In genomic region chr6:169622618-169623017, GRCh38 we compare ENCODE assay signal across 26 cellular contexts.
A peak's percentile ranks its signal among the peaks of the same experiment; 100 is the strongest.
DNase-seq lines count a peak whose midpoint lies in the region; ATAC-seq and TF ChIP-seq lines count a peak whose summit lies in the region.
"Had no signal": no experiment of that assay in that cellular context is flagged by ENCODE, and none has a peak within 500 bp of the region (broad histone marks: within the 10 kb centered on the region; RNA-seq: fewer than 3 reads in every experiment).

No MANE protein-coding gene starts in this region.

- no peak overlapping the region for H4K8ac ChIP-seq in trophoblast cell (ENCODE audit: low read depth, low read length)

- H3K79me2 ChIP-seq in trophoblast cell (ENCODE audit: control insufficient read depth, insufficient read depth, low read length, poor library complexity): no peaks in the 10 kb centered on the region

- H3K18ac ChIP-seq in trophoblast cell (ENCODE audit: low read length): no peak overlapping the region

- no peak overlapping the region for H4K12ac ChIP-seq in trophoblast cell (ENCODE audit: low read depth, low read length)

- 90% methylated on average over 4 of the region's 6 CpGs for WGBS in HUES64
- WGBS in esophagus squamous epithelium, 2 donors: 29 to 65% methylated on average over 6 of the region's 6 CpGs
- WGBS in trophoblast cell (ENCODE audit: extremely low coverage, insufficient coverage, insufficient read length): no CpG with 5 or more reads among the region's 6 CpGs

- peaks cover 3% of the 10 kb centered on the region for H3K79me1 ChIP-seq in trophoblast cell (ENCODE audit: low read length)

- no peak overlapping the region for H2BK5ac ChIP-seq in trophoblast cell (ENCODE audit: low read depth, low read length, poor library complexity)

- H3K4me1 ChIP-seq in HUES64 (ENCODE audit: insufficient read depth, low read length): peaks cover 51% of the 10 kb centered on the region
- H3K4me1 ChIP-seq in esophagus squamous epithelium: peaks cover 15 to 49% (median 16%) of the 10 kb centered on the region in 3 donors
- H3K4me1 ChIP-seq in trophoblast cell (ENCODE audit: control insufficient read depth in 1 of 2, insufficient read depth in 2 of 2, low read length in 2 of 2): peaks cover 8 to 17% of the 10 kb centered on the region in 2 experiments
- H3K4me1 ChIP-seq: BLaER1 treated with 17β-estradiol and CSF1 and Interleukin-3, amounts not matched to agents 10 nM and 100 nM had no signal

- TF ChIP-seq CTCF in esophagus squamous epithelium (IDR thresholded peaks at IDR 0.05): no peak

- H2BK120ac ChIP-seq in trophoblast cell (ENCODE audit: insufficient read depth, low read length, poor library complexity): no peak overlapping the region

- H3K4me3 ChIP-seq in HUES64 (ENCODE audit: low read length) (no peak overlapping the region), esophagus squamous epithelium (no peak overlapping the region), trophoblast cell (ENCODE audit: low read depth, low read length) (no peak overlapping the region)
- H3K4me3 ChIP-seq: BLaER1 treated with 17β-estradiol and CSF1 and Interleukin-3, amounts not matched to agents 10 nM and 100 nM; cardiac muscle cell; heart right ventricle; SK-N-MC had no signal

- H2BK12ac ChIP-seq in trophoblast cell (ENCODE audit: low read length): no peak overlapping the region

- intact Hi-C loops in esophagus squamous epithelium (cut with DNase I): no loop called here

- H3K9me3 ChIP-seq in HUES64 (ENCODE audit: insufficient read depth, low read depth, low read length) (no peaks in the 10 kb centered on the region), esophagus squamous epithelium (no peaks in the 10 kb centered on the region), trophoblast cell (ENCODE audit: insufficient read depth, low read depth, low read length) (peaks cover 12% of the 10 kb centered on the region)
- H3K9me3 ChIP-seq: BLaER1 treated with 17β-estradiol and CSF1 and Interleukin-3, amounts not matched to agents 10 nM and 100 nM; heart right ventricle had no signal

- no peak overlapping the region for H3K14ac ChIP-seq in trophoblast cell (ENCODE audit: low read length)

- H2AK5ac ChIP-seq in trophoblast cell (ENCODE audit: low read length): no peak overlapping the region

- no peak overlapping the region for H3K4me2 ChIP-seq in trophoblast cell (ENCODE audit: low read length)
- H3K4me2 ChIP-seq: BLaER1 treated with 17β-estradiol and CSF1 and Interleukin-3, amounts not matched to agents 10 nM and 100 nM had no signal

- no peak overlapping the region for H3K4ac ChIP-seq in trophoblast cell (ENCODE audit: low read depth, low read length)

- H3K23ac ChIP-seq in trophoblast cell (ENCODE audit: low read length): no peak overlapping the region

- peak; percentile 34 for DNase-seq in SKM-1 treated with dmso at 0.1 percent for 144 hours (lab: John Stamatoyannopoulos, UW; ENCODE audit: unreplicated experiment)
- DNase-seq in esophagus squamous epithelium (lab: John Stamatoyannopoulos, UW): no peak
- peak in 1 of 2 donors; percentile 44 for DNase-seq in trophoblast cell
- DNase-seq in ecto neural progenitor cell (ENCODE audit: low spot score): no peak
- no peak for DNase-seq in amniotic stem cell (lab: John Stamatoyannopoulos, UW)
- no peak for DNase-seq in stimulated activated CD4-positive, alpha-beta T cell treated with anti-CD3 and anti-CD28 coated beads, Interleukin-4, amount 100 ng/mL, for 1 hour
- DNase-seq: activated CD4-positive, alpha-beta T cell treated with anti-CD3 and anti-CD28 coated beads, Interleukin-2, amount 10 ng/mL, durations not matched to agents 24 days and 14 days; activated CD8-positive, alpha-beta memory T cell treated with anti-CD3 and anti-CD28 coated beads, Interleukin-2, amount 10 ng/mL, durations not matched to agents 7 days and 5 days; activated naive CD4-positive, alpha-beta T cell treated with anti-CD3 and anti-CD28 coated beads for 36 hours; activated T-cell treated with anti-CD3 and anti-CD28 coated beads, Interleukin-2, amount 50 U/mL, for 72 hours; COR-L47; DMS79 treated with DMSO at 0.1 percent for 48 hours; heart right ventricle; naive B cell; NCI-H146; NCI-H510A treated with DMSO at 0.1 percent for 48 hours; NK-92 treated with Interleukin-12 subunit alpha and Interleukin-12 subunit beta, amount 100 ng/mL, for 24 hours; occipital lobe; stimulated activated CD4-positive, alpha-beta T cell treated with anti-CD3 and anti-CD28 coated beads, Interleukin-4, amount 100 ng/mL, for 4 hours; stimulated activated naive CD4-positive, alpha-beta T cell had no signal

- no peak overlapping the region for H3K9ac ChIP-seq in HUES64 (ENCODE audit: low read depth, low read length)
- no peak overlapping the region for H3K9ac ChIP-seq in trophoblast cell (ENCODE audit: low read length)
- H3K9ac ChIP-seq: BLaER1 treated with 17β-estradiol and CSF1 and Interleukin-3, amounts not matched to agents 10 nM and 100 nM had no signal

- no peak for ATAC-seq in HG03095 (IDR thresholded peaks at IDR 0.05; ENCODE audit: unreplicated experiment)
- ATAC-seq: activated CD8-positive, alpha-beta memory T cell treated with anti-CD3 and anti-CD28 coated beads, Interleukin-2, amount 10 ng/mL, durations not matched to agents 7 days and 5 days; activated T-cell treated with anti-CD3 and anti-CD28 coated beads, Interleukin-2, amount 50 U/mL, for 72 hours; foreskin keratinocyte; heart right ventricle had no signal

- H3K36me3 ChIP-seq in HUES64 (ENCODE audit: insufficient read depth, low read length): peaks cover 36% of the 10 kb centered on the region
- H3K36me3 ChIP-seq in esophagus squamous epithelium: peaks cover 0 to 41% (median 6%) of the 10 kb centered on the region in 3 donors
- peaks cover 27 to 28% of the 10 kb centered on the region in 2 experiments for H3K36me3 ChIP-seq in trophoblast cell (ENCODE audit: control insufficient read depth in 1 of 2, insufficient read depth in 2 of 2, low read length in 2 of 2)
- H3K36me3 ChIP-seq: cardiac muscle cell had no signal

- no peak overlapping the region for H4K91ac ChIP-seq in trophoblast cell (ENCODE audit: low read depth, low read length)

- no peak for TF ChIP-seq POLR2A in esophagus squamous epithelium (IDR thresholded peaks at IDR 0.05)

- H2AFZ ChIP-seq in trophoblast cell (ENCODE audit: insufficient read depth, low read length, poor library complexity): no peak overlapping the region

- H3K27me3 ChIP-seq in HUES64 (ENCODE audit: insufficient read depth, low read length): no peaks in the 10 kb centered on the region
- no peaks in the 10 kb centered on the region for H3K27me3 ChIP-seq in esophagus squamous epithelium
- H3K27me3 ChIP-seq in trophoblast cell (ENCODE audit: insufficient read depth, low read length): no peaks in the 10 kb centered on the region
- H3K27me3 ChIP-seq: BLaER1 treated with 17β-estradiol and CSF1 and Interleukin-3, amounts not matched to agents 10 nM and 100 nM; cardiac muscle cell; foreskin keratinocyte; heart right ventricle had no signal

- H3K27ac ChIP-seq in HUES64 (ENCODE audit: low read depth, low read length) (peak overlapping the region; percentile 26; the same call in 1 of the 2 replicates), esophagus squamous epithelium (peak overlapping the region; percentile 22 to 75 (median 50)), trophoblast cell (ENCODE audit: low read depth, low read length) (peak overlapping the region; percentile 14)
- H3K27ac ChIP-seq: BLaER1 treated with 17β-estradiol and CSF1 and Interleukin-3, amounts not matched to agents 10 nM and 100 nM; cardiac muscle cell; foreskin keratinocyte; heart right ventricle; SK-N-MC had no signal
